Comparison of ENCODE assay signal across 11 cellular contexts in genomic region chr9:75149841-75150241, GRCh38.
DNase-seq lines count a peak whose midpoint lies in the region; ATAC-seq and TF ChIP-seq lines count a peak whose summit lies in the region.
"Had no signal": no experiment of that assay in that cellular context is flagged by ENCODE, and none has a peak within 500 bp of the region (broad histone marks: within the 10 kb centered on the region; RNA-seq: fewer than 3 reads in every experiment).

No MANE protein-coding gene starts in this region.

- POLR2A ChIA-PET in IMR-90 (lab: Charles Lee; ENCODE audit: unreplicated experiment): no interaction called here
- POLR2A ChIA-PET in activated CD8-positive, alpha-beta T cell treated with anti-CD3 and anti-CD28 coated beads, Interleukin-2, amount 10 ng/mL, durations not matched to agents 7 days and 5 days (lab: Charles Lee): interaction anchor here (0.6 to 0.9 kb wide), 3 partner anchors 8 to 61 kb away, joined by 3 to 4 read pairs (median 3); partner anchors contain the start of gene OSTF1

- TF ChIP-seq RAD21 in IMR-90 (IDR thresholded peaks at IDR 0.05; ENCODE audit: low read length): no peak

- H3K27me3 ChIP-seq in BLaER1 (no peaks in the 10 kb centered on the region), IMR-90 (ENCODE audit: control insufficient read depth, insufficient read depth, low read length) (no peaks in the 10 kb centered on the region), lower lobe of right lung (ENCODE audit: low read depth) (no peaks in the 10 kb centered on the region)

- H3K4me1 ChIP-seq in BLaER1 (peaks cover 61% of the 10 kb centered on the region), IMR-90 (ENCODE audit: control insufficient read depth, insufficient read depth, low read length) (peaks cover 6% of the 10 kb centered on the region), lower lobe of right lung (peaks cover 35% of the 10 kb centered on the region)

- H3K14ac ChIP-seq in IMR-90 (replicated peaks; ENCODE audit: low read depth, low read length): peak overlapping the region; percentile 65; the same call in 1 of the 2 replicates

- peaks cover 82% of the 10 kb centered on the region for H3K4me1 Mint-ChIP-seq in activated CD8-positive, alpha-beta T cell treated with anti-CD3 and anti-CD28 coated beads, Interleukin-2, amount 10 ng/mL, durations not matched to agents 7 days and 5 days (ENCODE audit: low read depth)

- peak overlapping the region; percentile 72 for H3K27ac Mint-ChIP-seq in activated CD8-positive, alpha-beta T cell treated with anti-CD3 and anti-CD28 coated beads, Interleukin-2, amount 10 ng/mL, durations not matched to agents 7 days and 5 days

- no peaks in the 10 kb centered on the region for H3K27me3 Mint-ChIP-seq in activated CD8-positive, alpha-beta T cell treated with anti-CD3 and anti-CD28 coated beads, Interleukin-2, amount 10 ng/mL, durations not matched to agents 7 days and 5 days (ENCODE audit: low read depth)

- intact Hi-C loops in IMR-90 (cut with micrococcal nuclease) (loop anchor here (2.0 to 5.0 kb wide), 2 partner anchors 43 to 111 kb away; no protein-coding TSS in a partner anchor), lower lobe of right lung (cut with DNase I) (no loop called here)

- in situ Hi-C loops in IMR-90 (cut with MboI; ENCODE audit: low sequenced_read_pairs): no loop called here

- H3K36me3 ChIP-seq in BLaER1 (peaks cover 26% of the 10 kb centered on the region), IMR-90 (ENCODE audit: control insufficient read depth, insufficient read depth, low read length) (no peaks in the 10 kb centered on the region), lower lobe of right lung (peaks cover 37% of the 10 kb centered on the region)

- peak overlapping the region; percentile 44 for H3K4me3 Mint-ChIP-seq in activated CD8-positive, alpha-beta T cell treated with anti-CD3 and anti-CD28 coated beads, Interleukin-2, amount 10 ng/mL, durations not matched to agents 7 days and 5 days

- no peak overlapping the region for H2BK120ac ChIP-seq in IMR-90 (ENCODE audit: low read depth, low read length)

- ATAC-seq in IMR-90 (ENCODE audit: low read depth) (no peak), lower lobe of right lung (peak; percentile 29 to 42), GM18907 (IDR thresholded peaks at IDR 0.05; ENCODE audit: unreplicated experiment) (no peak), GM18502 (IDR thresholded peaks at IDR 0.05; ENCODE audit: poor library complexity, unreplicated experiment) (no peak)
- no peak for ATAC-seq in activated CD8-positive, alpha-beta T cell treated with anti-CD3 and anti-CD28 coated beads, Interleukin-2, amount 10 ng/mL, durations not matched to agents 7 days and 5 days
- ATAC-seq: HCT116, Panc1 had no signal

- H3K27ac ChIP-seq in BLaER1: peak overlapping the region; percentile 87
- no peak overlapping the region for H3K27ac ChIP-seq in IMR-90 (ENCODE audit: insufficient read depth, low read length)
- H3K27ac ChIP-seq in lower lobe of right lung: peak overlapping the region; percentile 33
- H3K27ac ChIP-seq: C4-2B had no signal

- peaks cover 70% of the 10 kb centered on the region for H3K36me3 Mint-ChIP-seq in activated CD8-positive, alpha-beta T cell treated with anti-CD3 and anti-CD28 coated beads, Interleukin-2, amount 10 ng/mL, durations not matched to agents 7 days and 5 days (ENCODE audit: low read depth)

- peak overlapping the region; percentile 52 for H2BK20ac ChIP-seq in IMR-90 (ENCODE audit: low read depth, low read length)

- H3K9me3 ChIP-seq in BLaER1 (peaks cover 16% of the 10 kb centered on the region), IMR-90 (ENCODE audit: control insufficient read depth, insufficient read depth, low read length) (no peaks in the 10 kb centered on the region), lower lobe of right lung (no peaks in the 10 kb centered on the region)

- no peak overlapping the region for H3K9ac ChIP-seq in BLaER1
- H3K9ac ChIP-seq in IMR-90 (ENCODE audit: low read depth, low read length): no peak overlapping the region

- H3K9me1 ChIP-seq in IMR-90 (ENCODE audit: insufficient read depth, low read length): peaks cover 10% of the 10 kb centered on the region

- no peak overlapping the region for H2AK5ac ChIP-seq in IMR-90 (ENCODE audit: low read depth, low read length)

- CTCF ChIA-PET in IMR-90 (lab: Yijun Ruan, JAX): interaction anchor here (0.6 kb wide), 1 partner anchor 141 kb away, joined by 3 read pairs; no protein-coding TSS in a partner anchor
- CTCF ChIA-PET in activated CD8-positive, alpha-beta T cell treated with anti-CD3 and anti-CD28 coated beads, Interleukin-2, amount 10 ng/mL, durations not matched to agents 7 days and 5 days (lab: Charles Lee): interaction anchor here (0.9 to 1.1 kb wide), 2 partner anchors 17 to 35 kb away, joined by 3 to 4 read pairs; no protein-coding TSS in a partner anchor

- H3K23ac ChIP-seq in IMR-90 (ENCODE audit: low read depth, low read length): peak overlapping the region; percentile 18; the same call in 1 of the 2 replicates

- H3K56ac ChIP-seq in IMR-90 (ENCODE audit: extremely low read depth, insufficient read depth, low read length): no peak overlapping the region

- no peak for TF ChIP-seq CTCF in IMR-90 (conservative IDR thresholded peaks at IDR 0.05; ENCODE audit: low read depth, low read length)
- no peak for TF ChIP-seq CTCF in lower lobe of right lung (IDR thresholded peaks at IDR 0.05)

- no peak overlapping the region for H3K4me3 ChIP-seq in BLaER1
- no peak overlapping the region for H3K4me3 ChIP-seq in IMR-90 (ENCODE audit: insufficient read depth, low read depth, low read length)
- H3K4me3 ChIP-seq in lower lobe of right lung: no peak overlapping the region

- H4K91ac ChIP-seq in IMR-90 (ENCODE audit: insufficient read depth, low read depth, low read length): peak overlapping the region; percentile 14; the same call in 1 of the 2 replicates

- H2BK5ac ChIP-seq in IMR-90 (ENCODE audit: low read depth, low read length, poor library complexity, severe bottlenecking): no peak overlapping the region

- H2AK9ac ChIP-seq in IMR-90 (replicated peaks; ENCODE audit: low read depth, low read length, poor library complexity): no peak overlapping the region

- no TSS peak for BruUV-seq in IMR-90 (replicated peaks; lab: Mats Ljungman, UMichigan)

- H4K5ac ChIP-seq in IMR-90 (ENCODE audit: low read depth, low read length): no peak overlapping the region

- no peak for DNase-seq in IMR-90
- no peak for DNase-seq in activated CD8-positive, alpha-beta T cell treated with anti-CD3 and anti-CD28 coated beads, Interleukin-2, amount 10 ng/mL, durations not matched to agents 7 days and 5 days
- peak; percentile 56 for DNase-seq in lower lobe of right lung
- DNase-seq in mucosa of gallbladder (ENCODE audit: low spot score): no peak
- no peak for DNase-seq in dedifferentiated amniotic fluid mesenchymal stem cell (ENCODE audit: extremely low spot score)

- dilution Hi-C loops in IMR-90 (cut with HindIII; ENCODE audit: low sequenced_read_pairs, unreplicated experiment): no loop called here

- H4K8ac ChIP-seq in IMR-90 (ENCODE audit: low read depth in 2 of 2, low read length in 2 of 2): no peak overlapping the region

- H4K20me1 ChIP-seq in BLaER1: no peaks in the 10 kb centered on the region
- no peaks in the 10 kb centered on the region; the same call in 1 of the 2 replicates for H4K20me1 ChIP-seq in IMR-90 (ENCODE audit: insufficient read depth, low read length)

- no peak overlapping the region for H2AFZ ChIP-seq in IMR-90 (replicated peaks; ENCODE audit: low read length, poor library complexity)

- H3K4me2 ChIP-seq in BLaER1: peak overlapping the region; percentile 76
- H3K4me2 ChIP-seq in IMR-90 (ENCODE audit: low read depth, low read length): no peak overlapping the region

- no peak overlapping the region for H3K4ac ChIP-seq in IMR-90 (ENCODE audit: low read depth, low read length)

- H2BK15ac ChIP-seq in IMR-90 (ENCODE audit: low read depth, low read length): no peak overlapping the region

- WGBS in IMR-90 (ENCODE audit: extremely low coverage in 2 of 2, insufficient read length in 1 of 2), 2 experiments: 100% methylated on average over 2 of the region's 6 CpGs; no CpG with 5 or more reads in 1 of the 2 experiments

- H3K18ac ChIP-seq in IMR-90 (ENCODE audit: low read depth, low read length): 0 out of 2 replicates have a peak overlapping the region, but pooled peaks have one; percentile 29

- 0 out of 4 replicates have a peak, but pooled peaks cover 0 to 6% of the 10 kb centered on the region in 2 experiments for H3K79me1 ChIP-seq in IMR-90 (ENCODE audit: low read depth in 1 of 2, low read length in 2 of 2)

- no peak for TF ChIP-seq POLR2A in IMR-90 (IDR thresholded peaks at IDR 0.05; ENCODE audit: low read depth, low read length)

- peaks cover 5% of the 10 kb centered on the region for H3K9me3 Mint-ChIP-seq in activated CD8-positive, alpha-beta T cell treated with anti-CD3 and anti-CD28 coated beads, Interleukin-2, amount 10 ng/mL, durations not matched to agents 7 days and 5 days (ENCODE audit: insufficient read depth)

TF ChIP-seq in IMR-90, 13 proteins besides CTCF, POLR2A, EP300 and RAD21 (continues in another document):
- no peak for TF ChIP-seq SMC3 (IDR thresholded peaks at IDR 0.05; ENCODE audit: low read depth, low read length)
- TF ChIP-seq CHD1 (IDR thresholded peaks at IDR 0.05; ENCODE audit: low read depth, low read length): no peak
- no peak for TF ChIP-seq USF2 (IDR thresholded peaks at IDR 0.05; ENCODE audit: low read depth, low read length)
- no peak for TF ChIP-seq BHLHE40 (IDR thresholded peaks at IDR 0.05; ENCODE audit: low read depth, low read length)
- TF ChIP-seq RFX5 (IDR thresholded peaks at IDR 0.05; ENCODE audit: low read depth, low read length): no peak
- TF ChIP-seq MXI1 (IDR thresholded peaks at IDR 0.05; ENCODE audit: borderline replicate concordance, low read depth, low read length): no peak
- TF ChIP-seq NFE2L2 (IDR thresholded peaks at IDR 0.05; ENCODE audit: low read depth, low read length): no peak
- TF ChIP-seq RCOR1 (IDR thresholded peaks at IDR 0.05; ENCODE audit: insufficient replicate concordance, low read length): no peak

Comparison
In these comparisons a context has a peak if more than half of its experiments do, and no peak if none do; other contexts are left out.
1. ATAC-seq: peak in lower lobe of right lung (2 of 2); none in IMR-90 (single experiment), activated CD8-positive, alpha-beta T cell treated with anti-CD3 and anti-CD28 coated beads, Interleukin-2, amount 10 ng/mL, durations not matched to agents 7 days and 5 days (single experiment), GM18907 (single experiment) and GM18502 (single experiment).